ENCODE assay signal across 10 cellular contexts in genomic region chr6:15132854-15133670, GRCh38.
DNase-seq lines count a peak whose midpoint lies in the region; ATAC-seq and TF ChIP-seq lines count a peak whose summit lies in the region.
"Had no signal": no experiment of that assay in that cellular context is flagged by ENCODE, and none has a peak within 500 bp of the region (broad histone marks: within the 10 kb centered on the region; RNA-seq: fewer than 3 reads in every experiment).

No MANE protein-coding gene starts in this region.

- ATAC-seq in stimulated activated naive CD8-positive, alpha-beta T cell treated with anti-CD3 and anti-CD28 coated beads, Interleukin-15, amount 100 ng/mL, for 72 hours: no peak
- no peak for ATAC-seq in GM21717 (IDR thresholded peaks at IDR 0.05; ENCODE audit: unreplicated experiment)

- TF ChIP-seq CTCF in BE2C (IDR thresholded peaks at IDR 0.05; ENCODE audit: low read depth, low read length): no peak

- H3K4me3 ChIP-seq in HAP-1: no peak overlapping the region
- no peak overlapping the region for H3K4me3 ChIP-seq in SJSA1
- H3K4me3 ChIP-seq in BE2C (ENCODE audit: low read depth, low read length): no peak overlapping the region

- no peaks in the 10 kb centered on the region for H3K9me3 Mint-ChIP-seq in stimulated activated naive CD8-positive, alpha-beta T cell treated with anti-CD3 and anti-CD28 coated beads, Interleukin-15, amount 100 ng/mL, for 72 hours
- H3K9me3 Mint-ChIP-seq: naive B cell had no signal

- DNase-seq in ACHN (peak; percentile 4), HAP-1 (ENCODE audit: low spot score in 2 of 2) (peak; percentile 65 to 89), SJSA1 (ENCODE audit: low read depth in 1 of 2, low spot score in 2 of 2) (peak; percentile 47 to 49), hepatic stellate cell (ENCODE audit: low spot score) (peak; percentile 14), superior temporal gyrus (ENCODE audit: extremely low spot score) (no peak), BE2C (no peak)
- no peak for DNase-seq in stimulated activated naive CD8-positive, alpha-beta T cell treated with anti-CD3 and anti-CD28 coated beads, Interleukin-15, amount 100 ng/mL, for 72 hours
- DNase-seq: naive B cell, SHP77 had no signal

- no peaks in the 10 kb centered on the region for H3K27me3 ChIP-seq in HAP-1 (ENCODE audit: low read depth)
- H3K27me3 ChIP-seq in SJSA1 (replicated peaks): no peaks in the 10 kb centered on the region
- no peaks in the 10 kb centered on the region for H3K27me3 ChIP-seq in BE2C

- H3K4me3 Mint-ChIP-seq in stimulated activated naive CD8-positive, alpha-beta T cell treated with anti-CD3 and anti-CD28 coated beads, Interleukin-15, amount 100 ng/mL, for 72 hours: no peak overlapping the region
- H3K4me3 Mint-ChIP-seq: naive B cell had no signal

- H3K27ac Mint-ChIP-seq in stimulated activated naive CD8-positive, alpha-beta T cell treated with anti-CD3 and anti-CD28 coated beads, Interleukin-15, amount 100 ng/mL, for 72 hours: no peak overlapping the region

- H3K9me3 ChIP-seq in HAP-1 (no peaks in the 10 kb centered on the region; the same call in none of the 2 replicates), SJSA1 (replicated peaks) (no peaks in the 10 kb centered on the region; the same call in 1 of the 2 replicates), BE2C (no peaks in the 10 kb centered on the region)

- no peaks in the 10 kb centered on the region for H3K27me3 Mint-ChIP-seq in stimulated activated naive CD8-positive, alpha-beta T cell treated with anti-CD3 and anti-CD28 coated beads, Interleukin-15, amount 100 ng/mL, for 72 hours
- H3K27me3 Mint-ChIP-seq: naive B cell had no signal

- H3K36me3 ChIP-seq in HAP-1 (replicated peaks): no peaks in the 10 kb centered on the region
- H3K36me3 ChIP-seq in SJSA1: no peaks in the 10 kb centered on the region
- H3K36me3 ChIP-seq in BE2C: no peaks in the 10 kb centered on the region

- H3K4me1 Mint-ChIP-seq in stimulated activated naive CD8-positive, alpha-beta T cell treated with anti-CD3 and anti-CD28 coated beads, Interleukin-15, amount 100 ng/mL, for 72 hours: peaks cover 67% of the 10 kb centered on the region

- H3K27ac ChIP-seq in SJSA1: peak overlapping the region; percentile 56

- peaks cover 9% of the 10 kb centered on the region for H3K4me1 ChIP-seq in HAP-1
- H3K4me1 ChIP-seq in SJSA1 (replicated peaks): peaks cover 6% of the 10 kb centered on the region; the same call in 1 of the 2 replicates
- no peaks in the 10 kb centered on the region for H3K4me1 ChIP-seq in BE2C

- in situ Hi-C loops in ACHN (cut with HindIII; ENCODE audit: low pct_ligation_motif_present, low pct_unique_long_range_greater_than_20kb, low sequenced_read_pairs) (no loop called here), HAP-1 (cut with MboI; ENCODE audit: low sequenced_read_pairs) (no loop called here)

Comparison
In these comparisons a context has a peak if more than half of its experiments do, and no peak if none do; other contexts are left out.
1. DNase-seq: peak in ACHN (single experiment), HAP-1 (2 of 2), SJSA1 (2 of 2) and hepatic stellate cell (single experiment); none in stimulated activated naive CD8-positive, alpha-beta T cell treated with anti-CD3 and anti-CD28 coated beads, Interleukin-15, amount 100 ng/mL, for 72 hours (0 of 2), superior temporal gyrus (single experiment) and BE2C (single experiment).